8 cellular contexts compared by ENCODE assay signal in the genomic region with DNA sequence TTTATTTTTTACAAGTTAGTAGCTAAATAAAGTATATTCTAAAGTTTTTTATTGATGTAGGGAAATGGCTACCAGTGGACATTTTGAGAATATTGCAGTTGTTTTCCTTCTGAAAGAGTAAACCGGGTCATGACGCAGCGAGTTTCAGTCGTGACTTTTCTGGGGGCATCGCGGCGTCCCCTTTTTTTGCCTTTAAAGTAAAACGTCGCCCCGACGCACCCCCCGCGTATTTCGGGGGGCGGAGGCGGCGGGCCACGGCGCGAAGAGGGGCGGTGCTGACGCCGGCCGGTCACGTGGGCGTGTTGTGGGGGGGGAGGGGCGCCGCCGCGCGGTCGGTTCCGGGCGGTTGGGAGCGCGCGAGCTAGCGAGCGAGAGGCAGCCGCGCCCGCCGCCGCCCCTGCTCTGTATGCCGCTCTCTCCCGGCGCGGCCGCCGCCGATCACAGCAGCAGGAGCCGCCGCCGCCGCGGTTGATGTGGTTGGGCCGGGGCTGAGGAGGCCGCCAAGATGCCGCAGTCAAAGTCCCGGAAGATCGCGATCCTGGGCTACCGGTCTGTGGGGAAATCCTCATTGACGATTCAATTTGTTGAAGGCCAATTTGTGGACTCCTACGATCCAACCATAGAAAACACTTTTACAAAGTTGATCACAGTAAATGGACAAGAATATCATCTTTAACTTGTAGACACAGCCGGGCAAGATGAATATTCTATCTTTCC. TPM values are rescaled to one million over a fixed set of nuclear protein-coding genes. Genes with fewer than 3 reads are reported as not detected.
DNase-seq lines count a peak whose midpoint lies in the region; ATAC-seq and TF ChIP-seq lines count a peak whose summit lies in the region.
"Not testable (repeated sequence)": the region's sequence is repeated elsewhere in the genome, so short reads cannot be mapped to it uniquely, and the experiment has no call there.

No MANE protein-coding gene starts in this region.

- peak overlapping the region; percentile 56 for H3K4me3 Mint-ChIP-seq in mesothelial cell of epicardium

- DNase-seq in AG04450 (ENCODE audit: low read depth, low spot score); epithelial cell of proximal tubule (ENCODE audit: low read depth): not testable (repeated sequence)
- DNase-seq in SJSA1 (ENCODE audit: low read depth in 1 of 2, low spot score in 2 of 2), result peak; percentile 44 to 80
- DNase-seq in activated T-helper 1 cell treated with Interleukin-2 at 50 U/mL for 16 hours (ENCODE audit: low read depth), result peak; percentile 53
- peak; percentile 31 to 56 for DNase-seq in mesothelial cell of epicardium (ENCODE audit: low spot score in 2 of 2, unreplicated experiment in 2 of 2)
- peak; percentile 42 to 64 for DNase-seq in stimulated activated CD4-positive, alpha-beta T cell treated with anti-CD3 and anti-CD28 coated beads, Interleukin-4, amount 100 ng/mL, for 48 hours (ENCODE audit: low read depth in 2 of 2)

- not testable (repeated sequence) for H3K4me1 ChIP-seq in SJSA1 (replicated peaks)

- not testable (repeated sequence) for H3K36me3 Mint-ChIP-seq in mesothelial cell of epicardium

- H3K27ac ChIP-seq in AG04450 (ENCODE audit: low read depth, low read length); SJSA1: not testable (repeated sequence)

- H3K27ac Mint-ChIP-seq in mesothelial cell of epicardium, result not testable (repeated sequence)

- H3K36me3 ChIP-seq in SJSA1, result not testable (repeated sequence)

- H3K4me3 ChIP-seq in AG04450 (ENCODE audit: low read depth, low read length) (peak overlapping the region; percentile 52), SJSA1 (peak overlapping the region; percentile 23), epithelial cell of proximal tubule (ENCODE audit: low read depth, low read length) (peak overlapping the region; percentile 53)

- POLR2A ChIA-PET in AG04450 (lab: Yijun Ruan, JAX), result not testable (repeated sequence)

- not testable (repeated sequence) for H3K27me3 ChIP-seq in AG04450 (ENCODE audit: control insufficient read depth, insufficient read depth, low read length); SJSA1 (replicated peaks)

- not testable (repeated sequence) for H3K9me3 Mint-ChIP-seq in mesothelial cell of epicardium

- H3K27me3 Mint-ChIP-seq in mesothelial cell of epicardium (ENCODE audit: low read depth), result not testable (repeated sequence)

- CTCF ChIA-PET in AG04450 (lab: Charles Lee), result not testable (repeated sequence)

- H3K9me3 ChIP-seq in AG04450 (ENCODE audit: control insufficient read depth, insufficient read depth, low read length); SJSA1 (replicated peaks): not testable (repeated sequence)

- not testable (repeated sequence) for H3K4me1 Mint-ChIP-seq in mesothelial cell of epicardium

- peak; percentile 90 for ATAC-seq in GM19463 (IDR thresholded peaks at IDR 0.05; ENCODE audit: unreplicated experiment)
- ATAC-seq in HG03095 (IDR thresholded peaks at IDR 0.05; ENCODE audit: unreplicated experiment), result peak; percentile 84

- not testable (repeated sequence) for TF ChIP-seq CTCF in AG04450 (IDR thresholded peaks at IDR 0.05; ENCODE audit: low read depth, low read length); epithelial cell of proximal tubule (conservative IDR thresholded peaks at IDR 0.05; ENCODE audit: low read depth, low read length); mesothelial cell of epicardium (IDR thresholded peaks at IDR 0.05; ENCODE audit: unreplicated experiment)

RNA-seq across cellular contexts. Expression of gene SYT15B, which starts 57.5 kb away (rescaled TPM):
- polyA plus RNA-seq in AG04450 (2011; rRNA removed), result 0.11 and 0.17 TPM in 2 replicates
- 0.13 and 0.46 TPM in 2 replicates for polyA minus RNA-seq in AG04450 (2011; rRNA and poly(A)+ RNA removed)
- total RNA-seq in SJSA1 (2014; rRNA removed; shearing (Covaris generic)), result 1.0 and 9.3 TPM in 2 replicates
- 0.07 TPM in 1 of 2 replicates, not detected in the other for total RNA-seq in epithelial cell of proximal tubule
- total RNA-seq in mesothelial cell of epicardium, result 0.73 to 1.3 TPM (median 0.81 TPM) in 3 replicates
